8 cellular contexts compared by ENCODE assay signal in genomic region chr20:17431621-17432364, GRCh38.
DNase-seq lines count a peak whose midpoint lies in the region; ATAC-seq and TF ChIP-seq lines count a peak whose summit lies in the region.

No MANE protein-coding gene starts in this region.

- H3K79me2 ChIP-seq in Karpas-422 (ENCODE audit: low read length), result no peaks in the 10 kb centered on the region

- TF ChIP-seq POLR2A in sigmoid colon (IDR thresholded peaks at IDR 0.05), result no peak

- H3K4me2 ChIP-seq in Karpas-422 (ENCODE audit: low read depth, low read length, poor library complexity, severe bottlenecking), result no peak overlapping the region

- 34% methylated on average over 17 of the region's 17 CpGs for whole genome bisulfite sequencing in sigmoid colon, 2 donors

- CTCF ChIA-PET in RWPE1 (lab: Yijun Ruan, JAX), result interaction anchor here (0.5 to 9.5 kb wide), 25 partner anchors 9 to 1596 kb away, joined by 3 to 123 read pairs (median 3); no protein-coding TSS in a partner anchor

- no peak overlapping the region for H2AFZ ChIP-seq in Karpas-422 (ENCODE audit: low read length)

- no peak for ATAC-seq in left ventricle myocardium superior
- ATAC-seq in GM18909 (IDR thresholded peaks at IDR 0.05; ENCODE audit: poor library complexity, unreplicated experiment), result no peak
- no peak for ATAC-seq in stimulated activated memory B cell treated with anti-CD40 and anti-IgM and Interleukin-4, amounts not matched to agents 10 μg/mL and 1 μg/mL and 100 μg/mL, for 72 hours

- DNase-seq in Karpas-422, result peak; percentile 79
- DNase-seq in RWPE1 (ENCODE audit: low spot score), result peak; percentile 62
- peak; percentile 84 for DNase-seq in adipocyte (ENCODE audit: low read depth)
- DNase-seq in left ventricle myocardium superior, result peak; percentile 64
- DNase-seq in sigmoid colon, result peak; percentile 72

- no peaks in the 10 kb centered on the region for H3K36me3 Mint-ChIP-seq in stimulated activated memory B cell treated with anti-CD40 and anti-IgM and Interleukin-4, amounts not matched to agents 10 μg/mL and 1 μg/mL and 100 μg/mL, for 72 hours

- H3K4me1 ChIP-seq in Karpas-422 (ENCODE audit: low read length), result no peaks in the 10 kb centered on the region
- no peaks in the 10 kb centered on the region for H3K4me1 ChIP-seq in adipocyte (ENCODE audit: control insufficient read depth, insufficient read depth, low read length)
- H3K4me1 ChIP-seq in sigmoid colon, result no peaks in the 10 kb centered on the region

- H3K9me3 ChIP-seq in Karpas-422 (ENCODE audit: low read length) (no peaks in the 10 kb centered on the region), adipocyte (ENCODE audit: control insufficient read depth, low read length) (no peaks in the 10 kb centered on the region), sigmoid colon (no peaks in the 10 kb centered on the region)

- no peak overlapping the region for H3K9ac ChIP-seq in Karpas-422 (ENCODE audit: low read length)
- no peak overlapping the region for H3K9ac ChIP-seq in adipocyte (ENCODE audit: low read length)

- no peaks in the 10 kb centered on the region for H3K4me1 Mint-ChIP-seq in stimulated activated memory B cell treated with anti-CD40 and anti-IgM and Interleukin-4, amounts not matched to agents 10 μg/mL and 1 μg/mL and 100 μg/mL, for 72 hours

- intact Hi-C loops in left ventricle myocardium superior (cut with micrococcal nuclease) (loop anchor here (5.0 kb wide), 1 partner anchor 629 kb away; no protein-coding TSS in a partner anchor), sigmoid colon (cut with DNase I) (loop anchor here (1.0 kb wide), 1 partner anchor 629 kb away; no protein-coding TSS in a partner anchor)

- H3K27ac Mint-ChIP-seq in stimulated activated memory B cell treated with anti-CD40 and anti-IgM and Interleukin-4, amounts not matched to agents 10 μg/mL and 1 μg/mL and 100 μg/mL, for 72 hours, result no peak overlapping the region

- H3K9me2 ChIP-seq in Karpas-422 (replicated peaks; ENCODE audit: insufficient read depth, low read length), result no peaks in the 10 kb centered on the region

- H4K20me1 ChIP-seq in Karpas-422 (ENCODE audit: insufficient read depth, low read depth, low read length), result no peaks in the 10 kb centered on the region

- H3K4me3 ChIP-seq in Karpas-422 (ENCODE audit: low read length) (no peak overlapping the region), adipocyte (ENCODE audit: low read length) (no peak overlapping the region), sigmoid colon (no peak overlapping the region)

- TF ChIP-seq CTCF in GM12872 (IDR thresholded peaks at IDR 0.05; ENCODE audit: insufficient read depth, low read depth, low read length), result peak; percentile 83
- peak; percentile 95 for TF ChIP-seq CTCF in RWPE1 (conservative IDR thresholded peaks at IDR 0.05; ENCODE audit: low read depth)
- peak; percentile 61 to 87 (median 64) for TF ChIP-seq CTCF in sigmoid colon (IDR thresholded peaks at IDR 0.05)

- H3K27me3 Mint-ChIP-seq in stimulated activated memory B cell treated with anti-CD40 and anti-IgM and Interleukin-4, amounts not matched to agents 10 μg/mL and 1 μg/mL and 100 μg/mL, for 72 hours, result peaks cover 34% of the 10 kb centered on the region

- no peak for TF ChIP-seq EP300 in sigmoid colon (IDR thresholded peaks at IDR 0.05)

- POLR2A ChIA-PET in RWPE1 (lab: Yijun Ruan, JAX; ENCODE audit: low non-redundant PET), result no interaction called here

- H3K36me3 ChIP-seq in Karpas-422 (ENCODE audit: insufficient read depth, low read length) (no peaks in the 10 kb centered on the region), adipocyte (ENCODE audit: control insufficient read depth, insufficient read depth, low read length, severe bottlenecking) (no peaks in the 10 kb centered on the region), sigmoid colon (no peaks in the 10 kb centered on the region)

- H3K9me3 Mint-ChIP-seq in stimulated activated memory B cell treated with anti-CD40 and anti-IgM and Interleukin-4, amounts not matched to agents 10 μg/mL and 1 μg/mL and 100 μg/mL, for 72 hours, result no peaks in the 10 kb centered on the region

- H3K27me3 ChIP-seq in Karpas-422 (ENCODE audit: low read length) (no peaks in the 10 kb centered on the region), adipocyte (replicated peaks; ENCODE audit: control insufficient read depth, insufficient read depth, low read length) (peaks cover 49% of the 10 kb centered on the region), sigmoid colon (peaks cover 0 to 6% (median 0%) of the 10 kb centered on the region in 3 donors)

- H3K27ac ChIP-seq in Karpas-422 (ENCODE audit: low read length) (no peak overlapping the region), RWPE1 (no peak overlapping the region), sigmoid colon (no peak overlapping the region)

- H3K4me3 Mint-ChIP-seq in stimulated activated memory B cell treated with anti-CD40 and anti-IgM and Interleukin-4, amounts not matched to agents 10 μg/mL and 1 μg/mL and 100 μg/mL, for 72 hours, result no peak overlapping the region
